Comparison of ENCODE assay signal across 8 cellular contexts in genomic region chr16:28277537-28278388, GRCh38.
DNase-seq lines count a peak whose midpoint lies in the region; ATAC-seq and TF ChIP-seq lines count a peak whose summit lies in the region.

No MANE protein-coding gene starts in this region.

- H3K4me3 ChIP-seq in retinal pigment epithelial cell (ENCODE audit: low read length), result peak overlapping the region; percentile 61

- peak; percentile 44 for ATAC-seq in GM18867 (IDR thresholded peaks at IDR 0.05; ENCODE audit: unreplicated experiment)
- no peak for ATAC-seq in GM21528 (IDR thresholded peaks at IDR 0.05; ENCODE audit: low FRiP score, unreplicated experiment)

- TF ChIP-seq CTCF in retinal pigment epithelial cell (conservative IDR thresholded peaks at IDR 0.05; ENCODE audit: low read depth, low read length), result peak; percentile 89

- DNase-seq in 8988T (peak; percentile 59), NCI-H1694 (lab: John Stamatoyannopoulos, UW) (peak; percentile 61), T1000 (lab: John Stamatoyannopoulos, UW) (peak; percentile 75), astrocyte of the hippocampus (ENCODE audit: low read depth, low spot score) (peak; percentile 91), hippocampal formation (lab: John Stamatoyannopoulos, UW) (peak; percentile 72 to 74), retinal pigment epithelial cell (ENCODE audit: low read depth) (no peak)
